ENCODE assay signal across 8 cellular contexts in the genomic region with DNA sequence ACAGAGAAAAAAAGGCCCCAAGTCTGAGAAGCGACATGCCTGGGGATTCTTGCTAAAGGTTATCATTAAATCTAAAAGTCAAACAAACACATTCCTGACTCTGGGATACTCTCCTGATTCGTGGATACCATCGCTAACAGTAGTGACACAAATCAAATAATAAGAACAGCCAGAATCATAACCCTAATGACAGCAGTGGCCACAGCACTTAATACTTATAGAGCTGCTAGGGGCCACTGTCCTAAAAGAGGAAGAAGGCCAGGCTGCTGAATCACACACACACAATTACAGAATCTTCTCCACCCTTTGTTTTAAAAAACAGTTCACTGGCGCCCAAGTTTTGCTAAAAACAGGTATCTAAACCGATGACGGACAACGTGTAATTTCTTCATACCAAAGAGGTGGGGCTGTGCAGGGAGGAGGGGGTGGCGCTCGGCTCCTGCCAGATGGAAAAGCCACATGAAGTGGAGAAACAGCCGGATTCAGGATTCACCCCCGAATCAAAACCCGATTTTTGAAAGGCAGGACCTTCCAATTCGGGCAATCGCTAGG. TPM values are rescaled to one million over a fixed set of nuclear protein-coding genes. Genes with fewer than 3 reads are reported as not detected.
DNase-seq lines count a peak whose midpoint lies in the region; ATAC-seq and TF ChIP-seq lines count a peak whose summit lies in the region.

No MANE protein-coding gene starts in this region.

- peak; percentile 65 for ATAC-seq in left lobe of liver

- DNase-seq in RWPE1 (ENCODE audit: low spot score) (peak; percentile 57), cerebellar cortex (ENCODE audit: low spot score) (peak; percentile 71), left lobe of liver (ENCODE audit: low spot score) (peak; percentile 72), COLO829 (ENCODE audit: low spot score) (no peak), H4 (ENCODE audit: low spot score) (no peak)

- peak overlapping the region; percentile 89 to 99 (median 97) for H3K9ac ChIP-seq in subcutaneous abdominal adipose tissue (ENCODE audit: low read length in 5 of 5)

- POLR2A ChIA-PET in HEK293 (lab: Yijun Ruan, JAX) = interaction anchor here (1.1 to 2.5 kb wide), 2 partner anchors 15 to 22 kb away, joined by 3 to 16 read pairs; no protein-coding TSS in a partner anchor
- POLR2A ChIA-PET in RWPE1 (lab: Yijun Ruan, JAX; ENCODE audit: low non-redundant PET) = interaction anchor here (0.8 kb wide), 1 partner anchor 21 kb away, joined by 4 read pairs; no protein-coding TSS in a partner anchor

- H3K4me1 ChIP-seq in HEK293 (ENCODE audit: control insufficient read depth, insufficient read depth, low read length) (peaks cover 18% of the 10 kb centered on the region), subcutaneous abdominal adipose tissue (ENCODE audit: control insufficient read depth in 5 of 5, insufficient read depth in 5 of 5, low read length in 5 of 5) (peaks cover 4 to 29% (median 25%) of the 10 kb centered on the region in 5 donors)

- H3K4me3 ChIP-seq in HEK293 (ENCODE audit: low read depth, low read length) = peak overlapping the region; percentile 56
- peak overlapping the region; percentile 82 to 92 (median 84) for H3K4me3 ChIP-seq in subcutaneous abdominal adipose tissue (ENCODE audit: low read depth in 1 of 5, low read length in 5 of 5)

- H3K27me3 ChIP-seq in subcutaneous abdominal adipose tissue (ENCODE audit: control insufficient read depth in 5 of 5, insufficient read depth in 4 of 5, low read length in 5 of 5) = no peaks in the 10 kb centered on the region

- CTCF ChIA-PET in HEK293 (lab: Yijun Ruan, JAX) = interaction anchor here (0.6 to 1.1 kb wide), 4 partner anchors 21 to 63 kb away, joined by 3 to 4 read pairs (median 3); no protein-coding TSS in a partner anchor
- CTCF ChIA-PET in RWPE1 (lab: Yijun Ruan, JAX) = interaction anchor here (2.2 to 2.8 kb wide), 2 partner anchors 22 to 50 kb away, joined by 10 to 16 read pairs; no protein-coding TSS in a partner anchor

- H3K9me3 ChIP-seq in HEK293 (ENCODE audit: control insufficient read depth, insufficient read depth, low read depth, low read length) (no peaks in the 10 kb centered on the region), subcutaneous abdominal adipose tissue (ENCODE audit: control insufficient read depth in 5 of 5, low read length in 5 of 5) (no peaks in the 10 kb centered on the region)

- TF ChIP-seq CTCF in C4-2B (conservative IDR thresholded peaks at IDR 0.05) (no peak), HEK293 (tag by site-specific recombination; IDR thresholded peaks at IDR 0.05) (no peak), RWPE1 (conservative IDR thresholded peaks at IDR 0.05; ENCODE audit: low read depth) (no peak)

- peak overlapping the region; percentile 97 for H3K27ac ChIP-seq in C4-2B
- H3K27ac ChIP-seq in HEK293 (ENCODE audit: extremely low read depth, low read depth, low read length) = peak overlapping the region; percentile 99
- peak overlapping the region; percentile 97 for H3K27ac ChIP-seq in RWPE1
- peak overlapping the region; percentile 98 for H3K27ac ChIP-seq in subcutaneous abdominal adipose tissue (ENCODE audit: low read depth, low read length)

- no peaks in the 10 kb centered on the region for H3K36me3 ChIP-seq in HEK293 (ENCODE audit: control insufficient read depth in 2 of 2, insufficient read depth in 1 of 2, low read length in 2 of 2)
- no peaks in the 10 kb centered on the region for H3K36me3 ChIP-seq in subcutaneous abdominal adipose tissue (ENCODE audit: control insufficient read depth in 5 of 5, insufficient read depth in 5 of 5, low read length in 5 of 5)

TF ChIP-seq in HEK293, 187 proteins besides CTCF, POLR2A, EP300 and RAD21:
- TF ChIP-seq, protein P1, sequence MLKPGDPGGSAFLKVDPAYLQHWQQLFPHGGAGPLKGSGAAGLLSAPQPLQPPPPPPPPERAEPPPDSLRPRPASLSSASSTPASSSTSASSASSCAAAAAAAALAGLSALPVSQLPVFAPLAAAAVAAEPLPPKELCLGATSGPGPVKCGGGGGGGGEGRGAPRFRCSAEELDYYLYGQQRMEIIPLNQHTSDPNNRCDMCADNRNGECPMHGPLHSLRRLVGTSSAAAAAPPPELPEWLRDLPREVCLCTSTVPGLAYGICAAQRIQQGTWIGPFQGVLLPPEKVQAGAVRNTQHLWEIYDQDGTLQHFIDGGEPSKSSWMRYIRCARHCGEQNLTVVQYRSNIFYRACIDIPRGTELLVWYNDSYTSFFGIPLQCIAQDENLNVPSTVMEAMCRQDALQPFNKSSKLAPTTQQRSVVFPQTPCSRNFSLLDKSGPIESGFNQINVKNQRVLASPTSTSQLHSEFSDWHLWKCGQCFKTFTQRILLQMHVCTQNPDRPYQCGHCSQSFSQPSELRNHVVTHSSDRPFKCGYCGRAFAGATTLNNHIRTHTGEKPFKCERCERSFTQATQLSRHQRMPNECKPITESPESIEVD (tag by site-specific recombination; IDR thresholded peaks at IDR 0.05) = peak; percentile 17; the same call in 1 of the 2 replicates
- TF ChIP-seq KLF16 (tag by site-specific recombination; IDR thresholded peaks at IDR 0.05) (no peak), ZNF239 (tag by site-specific recombination; IDR thresholded peaks at IDR 0.05) (no peak), ZNF211 (tag by site-specific recombination; IDR thresholded peaks at IDR 0.05; ENCODE audit: low read depth) (no peak), ZNF341 (tag by site-specific recombination; IDR thresholded peaks at IDR 0.05; ENCODE audit: low read depth) (peak; percentile 98), ZNF677 (tag by site-specific recombination; IDR thresholded peaks at IDR 0.05) (0 out of 2 replicates have a peak, but pooled peaks have one; percentile 6), ZNF776 (tag by site-specific recombination; IDR thresholded peaks at IDR 0.05; ENCODE audit: borderline replicate concordance) (no peak), ZNF366 (tag by site-specific recombination; conservative IDR thresholded peaks at IDR 0.05) (peak; percentile 44; the same call in 1 of the 2 replicates), ZNF394 (tag by site-specific recombination; IDR thresholded peaks at IDR 0.05; ENCODE audit: borderline replicate concordance) (0 out of 2 replicates have a peak, but pooled peaks have one; percentile 13), HOXD13 (CRISPR knock-in tag; IDR thresholded peaks at IDR 0.05; ENCODE audit: borderline replicate concordance) (no peak)
- TF ChIP-seq, protein P2, sequence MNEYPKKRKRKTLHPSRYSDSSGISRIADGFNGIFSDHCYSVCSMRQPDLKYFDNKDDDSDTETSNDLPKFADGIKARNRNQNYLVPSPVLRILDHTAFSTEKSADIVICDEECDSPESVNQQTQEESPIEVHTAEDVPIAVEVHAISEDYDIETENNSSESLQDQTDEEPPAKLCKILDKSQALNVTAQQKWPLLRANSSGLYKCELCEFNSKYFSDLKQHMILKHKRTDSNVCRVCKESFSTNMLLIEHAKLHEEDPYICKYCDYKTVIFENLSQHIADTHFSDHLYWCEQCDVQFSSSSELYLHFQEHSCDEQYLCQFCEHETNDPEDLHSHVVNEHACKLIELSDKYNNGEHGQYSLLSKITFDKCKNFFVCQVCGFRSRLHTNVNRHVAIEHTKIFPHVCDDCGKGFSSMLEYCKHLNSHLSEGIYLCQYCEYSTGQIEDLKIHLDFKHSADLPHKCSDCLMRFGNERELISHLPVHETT (tag by site-specific recombination; IDR thresholded peaks at IDR 0.05) = no peak
- TF ChIP-seq, protein P3, sequence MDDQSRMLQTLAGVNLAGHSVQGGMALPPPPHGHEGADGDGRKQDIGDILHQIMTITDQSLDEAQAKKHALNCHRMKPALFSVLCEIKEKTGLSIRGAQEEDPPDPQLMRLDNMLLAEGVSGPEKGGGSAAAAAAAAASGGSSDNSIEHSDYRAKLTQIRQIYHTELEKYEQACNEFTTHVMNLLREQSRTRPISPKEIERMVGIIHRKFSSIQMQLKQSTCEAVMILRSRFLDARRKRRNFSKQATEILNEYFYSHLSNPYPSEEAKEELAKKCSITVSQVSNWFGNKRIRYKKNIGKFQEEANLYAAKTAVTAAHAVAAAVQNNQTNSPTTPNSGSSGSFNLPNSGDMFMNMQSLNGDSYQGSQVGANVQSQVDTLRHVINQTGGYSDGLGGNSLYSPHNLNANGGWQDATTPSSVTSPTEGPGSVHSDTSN (CRISPR knock-in tag; IDR thresholded peaks at IDR 0.05) = no peak
- TF ChIP-seq, protein P4, sequence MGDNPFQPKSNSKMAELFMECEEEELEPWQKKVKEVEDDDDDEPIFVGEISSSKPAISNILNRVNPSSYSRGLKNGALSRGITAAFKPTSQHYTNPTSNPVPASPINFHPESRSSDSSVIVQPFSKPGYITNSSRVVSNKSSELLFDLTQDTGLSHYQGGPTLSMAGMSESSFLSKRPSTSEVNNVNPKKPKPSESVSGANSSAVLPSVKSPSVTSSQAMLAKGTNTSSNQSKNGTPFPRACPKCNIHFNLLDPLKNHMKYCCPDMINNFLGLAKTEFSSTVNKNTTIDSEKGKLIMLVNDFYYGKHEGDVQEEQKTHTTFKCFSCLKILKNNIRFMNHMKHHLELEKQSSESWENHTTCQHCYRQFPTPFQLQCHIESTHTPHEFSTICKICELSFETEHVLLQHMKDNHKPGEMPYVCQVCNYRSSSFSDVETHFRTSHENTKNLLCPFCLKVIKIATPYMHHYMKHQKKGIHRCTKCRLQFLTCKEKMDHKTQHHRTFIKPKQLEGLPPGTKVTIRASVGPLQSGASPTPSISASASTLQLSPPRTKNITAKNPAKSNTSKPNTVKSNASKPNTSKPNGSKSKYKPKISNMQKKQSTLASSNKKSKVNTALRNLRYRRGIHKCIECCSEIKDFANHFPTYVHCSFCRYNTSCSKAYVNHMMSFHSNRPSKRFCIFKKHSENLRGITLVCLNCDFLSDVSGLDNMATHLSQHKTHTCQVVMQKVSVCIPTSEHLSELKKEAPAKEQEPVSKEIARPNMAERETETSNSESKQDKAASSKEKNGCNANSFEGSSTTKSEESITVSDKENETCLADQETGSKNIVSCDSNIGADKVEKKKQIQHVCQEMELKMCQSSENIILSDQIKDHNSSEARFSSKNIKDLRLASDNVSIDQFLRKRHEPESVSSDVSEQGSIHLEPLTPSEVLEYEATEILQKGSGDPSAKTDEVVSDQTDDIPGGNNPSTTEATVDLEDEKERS (tag by site-specific recombination; IDR thresholded peaks at IDR 0.05) = no peak
TF ChIP-seq in HEK293: peak in this region for 5.

RNA-seq across cellular contexts. Expression of a gene that starts 1.1 kb away (rescaled TPM):
- 38.9 TPM for total RNA-seq in left lobe of liver
- total RNA-seq in H4 (2014; rRNA removed; shearing (Covaris generic)) = 16.9 and 22.4 TPM in 2 replicates

Comparison
In these comparisons a context has a peak if more than half of its experiments do, and no peak if none do; other contexts are left out.
1. DNase-seq: peak in RWPE1 (single experiment), cerebellar cortex (single experiment) and left lobe of liver (single experiment); none in COLO829 (single experiment) and H4 (single experiment).
2. Peak in every context shown above with its lines, with median percentiles within 50 percentile points of each other: H3K27ac ChIP-seq.